ENCODE assay signal across 18 cellular contexts in genomic region chr10:112526906-112527305, GRCh38.
DNase-seq lines count a peak whose midpoint lies in the region; ATAC-seq and TF ChIP-seq lines count a peak whose summit lies in the region.
"Had no signal": no experiment of that assay in that cellular context is flagged by ENCODE, and none has a peak within 500 bp of the region (broad histone marks: within the 10 kb centered on the region; RNA-seq: fewer than 3 reads in every experiment).

No MANE protein-coding gene starts in this region.

- H3K27me3 Mint-ChIP-seq in nephron (ENCODE audit: low read depth): no peaks in the 10 kb centered on the region
- H3K27me3 Mint-ChIP-seq: activated CD4-positive, alpha-beta memory T cell treated with anti-CD3 and anti-CD28 coated beads for 36 hours had no signal

- intact Hi-C loops in upper lobe of right lung (cut with DNase I): no loop called here

- H4K20me1 ChIP-seq in fibroblast of lung (ENCODE audit: control insufficient read depth, extremely low read depth, insufficient read depth, low read length): no peaks in the 10 kb centered on the region

- H3K79me2 ChIP-seq in fibroblast of lung (ENCODE audit: control insufficient read depth, insufficient read depth, low read length): no peaks in the 10 kb centered on the region
- H3K79me2 ChIP-seq: parathyroid adenoma had no signal

- peak overlapping the region; percentile 38 to 76 (median 74) for H3K4me3 Mint-ChIP-seq in nephron
- H3K4me3 Mint-ChIP-seq: activated CD4-positive, alpha-beta memory T cell treated with anti-CD3 and anti-CD28 coated beads for 36 hours; activated T-helper 1 cell treated with anti-CD3 and anti-CD28 coated beads, Interleukin-12 subunit alpha, Interleukin-12 subunit beta, Interleukin-2, Interleukin-4 antibody, amounts not matched to agents 30 ng/mL and 10 ng/mL and 1 ng/mL, durations not matched to agents 14 hours and 24 hours and 36 hours had no signal

- peak overlapping the region in 1 of 3 experiments; percentile 34 for H3K27ac Mint-ChIP-seq in nephron
- H3K27ac Mint-ChIP-seq: activated CD4-positive, alpha-beta memory T cell treated with anti-CD3 and anti-CD28 coated beads for 36 hours; activated T-helper 1 cell treated with anti-CD3 and anti-CD28 coated beads, Interleukin-12 subunit alpha, Interleukin-12 subunit beta, Interleukin-2, Interleukin-4 antibody, amounts not matched to agents 30 ng/mL and 10 ng/mL and 1 ng/mL, durations not matched to agents 14 hours and 24 hours and 36 hours had no signal

- H3K4me3 ChIP-seq in HUES64 (ENCODE audit: low read length) (peak overlapping the region; percentile 0; the same call in 1 of the 2 replicates), fibroblast of lung (replicated peaks in 1 of 4; ENCODE audit: control extremely low read depth in 1 of 4, insufficient read depth in 1 of 4, low read depth in 3 of 4, low read length in 4 of 4) (peak overlapping the region in 3 of 4 experiments; percentile 8 to 42 (median 32)), upper lobe of right lung (peak overlapping the region; percentile 3)
- H3K4me3 ChIP-seq: SJCRH30, thoracic aorta had no signal

- H3K36me3 ChIP-seq in HUES64 (ENCODE audit: insufficient read depth, low read length) (no peaks in the 10 kb centered on the region), fibroblast of lung (ENCODE audit: control insufficient read depth, insufficient read depth, low read length) (no peaks in the 10 kb centered on the region), upper lobe of right lung (no peaks in the 10 kb centered on the region)
- H3K36me3 ChIP-seq: thoracic aorta had no signal

- peaks cover 8% of the 10 kb centered on the region for H3K4me1 Mint-ChIP-seq in nephron

- H3K9me3 ChIP-seq in HUES64 (ENCODE audit: insufficient read depth, low read depth, low read length) (no peaks in the 10 kb centered on the region), fibroblast of lung (ENCODE audit: control insufficient read depth, insufficient read depth, low read depth, low read length) (no peaks in the 10 kb centered on the region), upper lobe of right lung (no peaks in the 10 kb centered on the region)
- H3K9me3 ChIP-seq: esophagus squamous epithelium, SJCRH30, thoracic aorta had no signal

- no peaks in the 10 kb centered on the region for H3K9me3 Mint-ChIP-seq in nephron
- H3K9me3 Mint-ChIP-seq: activated CD4-positive, alpha-beta memory T cell treated with anti-CD3 and anti-CD28 coated beads for 36 hours; activated T-helper 1 cell treated with anti-CD3 and anti-CD28 coated beads, Interleukin-12 subunit alpha, Interleukin-12 subunit beta, Interleukin-2, Interleukin-4 antibody, amounts not matched to agents 30 ng/mL and 10 ng/mL and 1 ng/mL, durations not matched to agents 14 hours and 24 hours and 36 hours had no signal

- H2AFZ ChIP-seq in fibroblast of lung (ENCODE audit: low read length): peak overlapping the region; percentile 15
- H2AFZ ChIP-seq: parathyroid adenoma had no signal

- H3K4me1 ChIP-seq in HUES64 (ENCODE audit: insufficient read depth, low read length) (peaks cover 17% of the 10 kb centered on the region), fibroblast of lung (ENCODE audit: control insufficient read depth, extremely low read depth, insufficient read depth, low read length) (peaks cover 6% of the 10 kb centered on the region), upper lobe of right lung (no peaks in the 10 kb centered on the region)
- H3K4me1 ChIP-seq: SJCRH30 had no signal

- peaks cover 3% of the 10 kb centered on the region for H3K36me3 Mint-ChIP-seq in nephron (ENCODE audit: low read depth)

- H3K9ac ChIP-seq in HUES64 (ENCODE audit: low read depth, low read length) (no peak overlapping the region), fibroblast of lung (ENCODE audit: insufficient read depth, low read length) (no peak overlapping the region)
- H3K9ac ChIP-seq: parathyroid adenoma had no signal

- DNase-seq in fibroblast of lung (ENCODE audit: low read depth in 2 of 2): peak in 1 of 2 donors; percentile 31
- no peak for DNase-seq in upper lobe of right lung
- DNase-seq in stimulated activated naive CD8-positive, alpha-beta T cell treated with anti-CD3 and anti-CD28 coated beads, Interleukin-15, Interleukin-2, amounts not matched to agents 100 U/mL and 50 U/mL, for 24 hours: no peak
- DNase-seq in omental fat pad (ENCODE audit: low spot score): no peak
- DNase-seq: amniotic stem cell, cortex of kidney, esophagus squamous epithelium, hippocampal formation, NCI-H1417 treated with DMSO at 0.1 percent for 48 hours, NCI-H2227 treated with DMSO at 0.1 percent for 48 hours, SJCRH30 had no signal

- WGBS in HUES64: 50% methylated on average over 9 of the region's 10 CpGs

- H3K27ac ChIP-seq in HUES64 (ENCODE audit: low read depth, low read length) (no peak overlapping the region), fibroblast of lung (ENCODE audit: insufficient read depth, low read length) (no peak overlapping the region), upper lobe of right lung (no peak overlapping the region)
- H3K27ac ChIP-seq: esophagus squamous epithelium, parathyroid adenoma, SJCRH30, thoracic aorta had no signal

- TF ChIP-seq CTCF in fibroblast of lung (conservative IDR thresholded peaks at IDR 0.05 in 1 of 2, IDR thresholded peaks at IDR 0.05 in 1 of 2; ENCODE audit: low read depth in 1 of 2, low read length in 2 of 2) (peak; percentile 19 to 33), nephron (IDR thresholded peaks at IDR 0.05; ENCODE audit: unreplicated experiment in 3 of 3) (peak in 2 of 3 experiments; percentile 7 to 15), upper lobe of right lung (IDR thresholded peaks at IDR 0.05) (no peak), omental fat pad (IDR thresholded peaks at IDR 0.05) (no peak)

- H3K4me2 ChIP-seq in fibroblast of lung (ENCODE audit: extremely low read depth, insufficient read depth, low read length): peak overlapping the region; percentile 17

- H3K27me3 ChIP-seq in HUES64 (ENCODE audit: insufficient read depth, low read length) (no peaks in the 10 kb centered on the region), fibroblast of lung (ENCODE audit: control insufficient read depth, insufficient read depth, low read length) (no peaks in the 10 kb centered on the region), upper lobe of right lung (no peaks in the 10 kb centered on the region)
- H3K27me3 ChIP-seq: esophagus squamous epithelium, SJCRH30 had no signal

- ATAC-seq in upper lobe of right lung (no peak), HG02870 (IDR thresholded peaks at IDR 0.05; ENCODE audit: unreplicated experiment) (no peak), omental fat pad (ENCODE audit: low FRiP score) (no peak)
- no peak for ATAC-seq in stimulated activated naive CD8-positive, alpha-beta T cell treated with anti-CD3 and anti-CD28 coated beads, Interleukin-15, Interleukin-2, amounts not matched to agents 100 U/mL and 50 U/mL, for 24 hours

Comparison
In these comparisons a context has a peak if more than half of its experiments do, and no peak if none do; other contexts are left out.
1. CTCF ChIP-seq: peak in fibroblast of lung (2 of 2) and nephron (2 of 3); none in upper lobe of right lung (single experiment) and omental fat pad (0 of 3).
2. Peak in every context shown above with its lines, with median percentiles within 50 percentile points of each other: H3K4me3 ChIP-seq.